In the genomic region with DNA sequence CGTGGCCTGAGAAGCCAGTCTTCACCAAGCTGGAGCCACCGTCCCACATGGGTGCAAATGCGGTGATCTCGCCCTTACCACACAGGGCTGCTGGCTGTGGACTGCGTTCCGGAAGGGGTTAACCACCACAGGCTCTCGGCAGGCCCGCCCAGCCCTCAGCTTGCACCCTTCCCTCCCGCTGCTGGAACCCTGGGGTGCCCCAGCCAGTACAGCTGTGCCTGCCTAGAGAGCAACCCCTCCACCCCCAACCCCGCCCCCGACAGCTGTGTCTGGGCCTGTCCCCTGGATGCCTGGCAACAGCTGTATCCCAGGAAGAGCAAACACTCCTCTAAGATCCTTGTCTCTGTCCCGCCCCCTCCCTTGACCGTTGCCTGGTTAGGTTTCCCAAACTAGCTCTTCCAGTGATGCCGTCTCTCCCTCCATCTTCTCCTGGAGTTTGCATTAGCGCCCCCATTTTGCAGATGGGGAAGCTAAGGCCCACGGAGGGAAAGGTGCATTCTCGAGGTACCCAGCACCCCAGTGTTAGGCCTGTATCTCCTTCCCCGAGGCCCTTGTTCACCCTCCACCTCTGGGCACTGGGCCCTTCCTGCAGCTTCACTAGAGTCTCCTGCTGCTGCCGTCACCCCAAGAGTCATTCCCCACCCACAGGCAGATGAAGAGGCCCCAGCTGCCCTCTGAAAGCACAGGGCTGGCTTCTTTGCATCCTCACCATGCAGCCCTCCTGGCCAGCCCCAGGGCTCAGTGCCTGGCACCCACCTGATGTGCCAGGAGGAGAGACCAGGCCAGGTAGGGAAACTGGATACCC, we compare ENCODE assay signal across 1 cellular context.
TF ChIP-seq lines count a peak whose summit lies in the region.

No MANE protein-coding gene starts in this region.

TF ChIP-seq in H1, 55 proteins besides CTCF, POLR2A, EP300 and RAD21 (continued from another document):
- TF ChIP-seq BCL11A (IDR thresholded peaks at IDR 0.05; ENCODE audit: low read depth in 2 of 2, low read length in 2 of 2) (no peak), GABPA (IDR thresholded peaks at IDR 0.05; ENCODE audit: borderline replicate concordance, insufficient read depth, low read length) (no peak), GTF2F1 (IDR thresholded peaks at IDR 0.05; ENCODE audit: borderline replicate concordance, low read depth, low read length) (no peak)
